1 cellular context compared by ENCODE assay signal in genomic region chr9:129557192-129558036, GRCh38.
A peak's percentile ranks its signal among the peaks of the same experiment; 100 is the strongest.
TF ChIP-seq lines count a peak whose summit lies in the region.

No MANE protein-coding gene starts in this region.

TF ChIP-seq in HepG2, 621 proteins besides CTCF, POLR2A, EP300 and RAD21 (continued from another document and continues in another):
- TF ChIP-seq ZSCAN12 (CRISPR knock-in tag; IDR thresholded peaks at IDR 0.05) (no peak), E2F1 (CRISPR knock-in tag; IDR thresholded peaks at IDR 0.05) (peak; percentile 28; the same call in 1 of the 2 replicates), NFATC3 (CRISPR knock-in tag; IDR thresholded peaks at IDR 0.05) (no peak), ZNF138 (CRISPR knock-in tag; IDR thresholded peaks at IDR 0.05; ENCODE audit: low read depth) (0 out of 2 replicates have a peak, but pooled peaks have one; percentile 38), RXRA (CRISPR knock-in tag; IDR thresholded peaks at IDR 0.05) (peak; percentile 99), ZNF598 (CRISPR knock-in tag; IDR thresholded peaks at IDR 0.05; ENCODE audit: borderline replicate concordance) (no peak), ZNF646 (CRISPR knock-in tag; IDR thresholded peaks at IDR 0.05) (peak; percentile 36; the same call in 1 of the 2 replicates), CREB3 (CRISPR knock-in tag; IDR thresholded peaks at IDR 0.05) (no peak), ZFYVE20 (CRISPR knock-in tag; IDR thresholded peaks at IDR 0.05; ENCODE audit: borderline replicate concordance, low read depth) (no peak), ZGPAT (CRISPR knock-in tag; IDR thresholded peaks at IDR 0.05) (peak; percentile 97), ZNF451 (CRISPR knock-in tag; IDR thresholded peaks at IDR 0.05) (peak; percentile 98), ZNF792 (CRISPR knock-in tag; IDR thresholded peaks at IDR 0.05) (peak; percentile 91), CHCHD3 (CRISPR knock-in tag; IDR thresholded peaks at IDR 0.05) (no peak), ZNF513 (CRISPR knock-in tag; conservative IDR thresholded peaks at IDR 0.05) (no peak; the same call in 1 of the 2 replicates), ZNF224 (CRISPR knock-in tag; IDR thresholded peaks at IDR 0.05) (0 out of 2 replicates have a peak, but pooled peaks have one; percentile 75), TIGD3 (CRISPR knock-in tag; IDR thresholded peaks at IDR 0.05; ENCODE audit: borderline replicate concordance) (no peak; the same call in 1 of the 2 replicates), TERF1 (CRISPR knock-in tag; IDR thresholded peaks at IDR 0.05) (no peak), TCF7L2 (IDR thresholded peaks at IDR 0.05; ENCODE audit: low read depth, low read length) (peak; percentile 86; the same call in 1 of the 2 replicates), ZNF205 (CRISPR knock-in tag; IDR thresholded peaks at IDR 0.05) (peak; percentile 96), PRDM4 (CRISPR knock-in tag; IDR thresholded peaks at IDR 0.05; ENCODE audit: borderline replicate concordance) (no peak), PAX8 (CRISPR knock-in tag; IDR thresholded peaks at IDR 0.05; ENCODE audit: borderline replicate concordance) (no peak), CENPBD1 (CRISPR knock-in tag; IDR thresholded peaks at IDR 0.05; ENCODE audit: borderline replicate concordance, low read depth) (no peak), LBX2 (CRISPR knock-in tag; IDR thresholded peaks at IDR 0.05; ENCODE audit: borderline replicate concordance) (no peak), ZNF639 (CRISPR knock-in tag; conservative IDR thresholded peaks at IDR 0.05) (peak; percentile 83), HMGXB3 (CRISPR knock-in tag; IDR thresholded peaks at IDR 0.05; ENCODE audit: borderline replicate concordance) (peak; percentile 85), HDAC6 (IDR thresholded peaks at IDR 0.05; ENCODE audit: low read depth, low read length) (no peak), MAF1 (CRISPR knock-in tag; IDR thresholded peaks at IDR 0.05; ENCODE audit: borderline replicate concordance) (no peak; the same call in 1 of the 2 replicates)
